ENCODE assay signal across 11 cellular contexts in genomic region chr10:103450201-103450695, GRCh38. TPM values are rescaled to one million over a fixed set of nuclear protein-coding genes. Genes with fewer than 3 reads are reported as not detected.
DNase-seq lines count a peak whose midpoint lies in the region; ATAC-seq and TF ChIP-seq lines count a peak whose summit lies in the region.
"Had no signal": no experiment of that assay in that cellular context is flagged by ENCODE, and none has a peak within 500 bp of the region (broad histone marks: within the 10 kb centered on the region; RNA-seq: fewer than 3 reads in every experiment).

No MANE protein-coding gene starts in this region.

- H3K27me3 ChIP-seq in lower lobe of right lung (ENCODE audit: low read depth) (no peaks in the 10 kb centered on the region), suprapubic skin (no peaks in the 10 kb centered on the region)

- WGBS in suprapubic skin = 78% methylated on average over 11 of the region's 12 CpGs

- no peaks in the 10 kb centered on the region for H3K9me3 Mint-ChIP-seq in activated CD8-positive, alpha-beta T cell treated with anti-CD3 and anti-CD28 coated beads, Interleukin-2, amount 10 ng/mL, durations not matched to agents 7 days and 5 days (ENCODE audit: insufficient read depth)
- H3K9me3 Mint-ChIP-seq in activated CD8-positive, alpha-beta T cell treated with anti-CD3 and anti-CD28 coated beads for 36 hours = no peaks in the 10 kb centered on the region
- no peaks in the 10 kb centered on the region for H3K9me3 Mint-ChIP-seq in activated CD4-positive, alpha-beta memory T cell treated with anti-CD3 and anti-CD28 coated beads for 36 hours
- H3K9me3 Mint-ChIP-seq: H9 had no signal

- ATAC-seq in activated CD8-positive, alpha-beta T cell treated with anti-CD3 and anti-CD28 coated beads, Interleukin-2, amount 10 ng/mL, durations not matched to agents 7 days and 5 days = no peak
- ATAC-seq in activated CD8-positive, alpha-beta T cell treated with anti-CD3 and anti-CD28 coated beads for 36 hours = no peak
- no peak for ATAC-seq in lower lobe of right lung
- no peak for ATAC-seq in HG03159 (IDR thresholded peaks at IDR 0.05; ENCODE audit: unreplicated experiment)

- in situ Hi-C loops in GM13976 (cut with MboI; ENCODE audit: low sequenced_read_pairs, unreplicated experiment) = no loop called here

- TF ChIP-seq CTCF in activated CD8-positive, alpha-beta T cell treated with anti-CD3 and anti-CD28 coated beads for 36 hours (IDR thresholded peaks at IDR 0.05) = no peak
- TF ChIP-seq CTCF in lower lobe of right lung (IDR thresholded peaks at IDR 0.05) (no peak), suprapubic skin (IDR thresholded peaks at IDR 0.05) (no peak), GM13976 (IDR thresholded peaks at IDR 0.05; ENCODE audit: borderline replicate concordance, control extremely low read depth, extremely low read depth, insufficient read depth, missing control alignments) (no peak)

- H3K27ac Mint-ChIP-seq in activated CD8-positive, alpha-beta T cell treated with anti-CD3 and anti-CD28 coated beads, Interleukin-2, amount 10 ng/mL, durations not matched to agents 7 days and 5 days = peak overlapping the region; percentile 92
- no peak overlapping the region for H3K27ac Mint-ChIP-seq in activated CD8-positive, alpha-beta T cell treated with anti-CD3 and anti-CD28 coated beads for 36 hours
- H3K27ac Mint-ChIP-seq in activated CD4-positive, alpha-beta memory T cell treated with anti-CD3 and anti-CD28 coated beads for 36 hours = peak overlapping the region; percentile 91

- CTCF ChIA-PET in activated CD8-positive, alpha-beta T cell treated with anti-CD3 and anti-CD28 coated beads, Interleukin-2, amount 10 ng/mL, durations not matched to agents 7 days and 5 days (lab: Charles Lee) = interaction anchor here (1.5 to 5.2 kb wide), 6 partner anchors 17 to 34 kb away, joined by 6 to 54 read pairs (median 24); no protein-coding TSS in a partner anchor
- CTCF ChIA-PET in activated CD8-positive, alpha-beta T cell treated with anti-CD3 and anti-CD28 coated beads for 36 hours (lab: Charles Lee) = interaction anchor here (1.1 to 4.9 kb wide), 4 partner anchors 22 to 35 kb away, joined by 3 to 38 read pairs (median 13); no protein-coding TSS in a partner anchor
- CTCF ChIA-PET in activated CD4-positive, alpha-beta memory T cell treated with anti-CD3 and anti-CD28 coated beads for 36 hours (lab: Charles Lee) = interaction anchor here (1.0 to 5.1 kb wide), 8 partner anchors 8 to 36 kb away, joined by 3 to 30 read pairs (median 6); no protein-coding TSS in a partner anchor

- no peak for TF ChIP-seq POLR2A in suprapubic skin (IDR thresholded peaks at IDR 0.05)

- TF ChIP-seq EP300 in suprapubic skin (IDR thresholded peaks at IDR 0.05) = no peak

- H3K36me3 ChIP-seq in lower lobe of right lung (peaks cover 53% of the 10 kb centered on the region), suprapubic skin (peaks cover 33% of the 10 kb centered on the region)

- POLR2A ChIA-PET in activated CD8-positive, alpha-beta T cell treated with anti-CD3 and anti-CD28 coated beads, Interleukin-2, amount 10 ng/mL, durations not matched to agents 7 days and 5 days (lab: Charles Lee) = interaction anchor here (0.8 to 5.1 kb wide), 4 partner anchors 21 to 57 kb away, joined by 3 to 43 read pairs (median 11); partner anchors contain the start of gene PDCD11
- POLR2A ChIA-PET in activated CD8-positive, alpha-beta T cell treated with anti-CD3 and anti-CD28 coated beads for 36 hours (lab: Charles Lee) = interaction anchor here (0.7 to 1.9 kb wide), 7 partner anchors 10 to 42 kb away, joined by 3 to 6 read pairs (median 3); no protein-coding TSS in a partner anchor
- POLR2A ChIA-PET in activated CD4-positive, alpha-beta memory T cell treated with anti-CD3 and anti-CD28 coated beads for 36 hours (lab: Charles Lee) = no interaction called here

- H3K4me1 ChIP-seq in lower lobe of right lung = peaks cover 67% of the 10 kb centered on the region
- H3K4me1 ChIP-seq in suprapubic skin = peaks cover 74% of the 10 kb centered on the region

- H3K27ac ChIP-seq in lower lobe of right lung (peak overlapping the region; percentile 89), suprapubic skin (peak overlapping the region; percentile 87)

- no peaks in the 10 kb centered on the region for H3K27me3 Mint-ChIP-seq in activated CD8-positive, alpha-beta T cell treated with anti-CD3 and anti-CD28 coated beads, Interleukin-2, amount 10 ng/mL, durations not matched to agents 7 days and 5 days (ENCODE audit: low read depth)
- H3K27me3 Mint-ChIP-seq in activated CD8-positive, alpha-beta T cell treated with anti-CD3 and anti-CD28 coated beads for 36 hours = no peaks in the 10 kb centered on the region
- no peaks in the 10 kb centered on the region for H3K27me3 Mint-ChIP-seq in activated CD4-positive, alpha-beta memory T cell treated with anti-CD3 and anti-CD28 coated beads for 36 hours

- no peak for DNase-seq in activated CD8-positive, alpha-beta T cell treated with anti-CD3 and anti-CD28 coated beads, Interleukin-2, amount 10 ng/mL, durations not matched to agents 7 days and 5 days
- no peak for DNase-seq in activated CD8-positive, alpha-beta T cell treated with anti-CD3 and anti-CD28 coated beads for 36 hours
- no peak for DNase-seq in activated CD4-positive, alpha-beta memory T cell treated with anti-CD3 and anti-CD28 coated beads for 36 hours
- DNase-seq in lower lobe of right lung = peak; percentile 39
- DNase-seq in suprapubic skin (ENCODE audit: low spot score in 2 of 2) = no peak
- DNase-seq in LoVo (ENCODE audit: low spot score) = no peak
- DNase-seq in GM13976 (ENCODE audit: low spot score) = no peak
- DNase-seq: H9, NCI-H1930 had no signal

- H3K9me3 ChIP-seq in lower lobe of right lung (no peaks in the 10 kb centered on the region), suprapubic skin (no peaks in the 10 kb centered on the region)

- peaks cover 66% of the 10 kb centered on the region for H3K36me3 Mint-ChIP-seq in activated CD8-positive, alpha-beta T cell treated with anti-CD3 and anti-CD28 coated beads, Interleukin-2, amount 10 ng/mL, durations not matched to agents 7 days and 5 days (ENCODE audit: low read depth)
- H3K36me3 Mint-ChIP-seq in activated CD8-positive, alpha-beta T cell treated with anti-CD3 and anti-CD28 coated beads for 36 hours (ENCODE audit: low read depth) = peaks cover 36% of the 10 kb centered on the region
- H3K36me3 Mint-ChIP-seq in activated CD4-positive, alpha-beta memory T cell treated with anti-CD3 and anti-CD28 coated beads for 36 hours = peaks cover 36% of the 10 kb centered on the region

- H3K4me3 ChIP-seq in lower lobe of right lung (peak overlapping the region; percentile 94), suprapubic skin (peak overlapping the region; percentile 58)

- H3K4me1 Mint-ChIP-seq in activated CD8-positive, alpha-beta T cell treated with anti-CD3 and anti-CD28 coated beads, Interleukin-2, amount 10 ng/mL, durations not matched to agents 7 days and 5 days (ENCODE audit: low read depth) = peaks cover 76% of the 10 kb centered on the region
- peaks cover 36% of the 10 kb centered on the region for H3K4me1 Mint-ChIP-seq in activated CD8-positive, alpha-beta T cell treated with anti-CD3 and anti-CD28 coated beads for 36 hours (ENCODE audit: low read depth)
- H3K4me1 Mint-ChIP-seq in activated CD4-positive, alpha-beta memory T cell treated with anti-CD3 and anti-CD28 coated beads for 36 hours (ENCODE audit: low read depth) = peaks cover 47% of the 10 kb centered on the region

- intact Hi-C loops in activated CD8-positive, alpha-beta T cell treated with anti-CD3 and anti-CD28 coated beads for 36 hours (cut with micrococcal nuclease) = loop anchor here (5.0 kb wide), 1 partner anchor 37 kb away; no protein-coding TSS in a partner anchor
- intact Hi-C loops in activated CD4-positive, alpha-beta memory T cell treated with anti-CD3 and anti-CD28 coated beads for 36 hours (cut with micrococcal nuclease) = no loop called here
- intact Hi-C loops in lower lobe of right lung (cut with DNase I) = no loop called here

- H3K4me3 Mint-ChIP-seq in activated CD8-positive, alpha-beta T cell treated with anti-CD3 and anti-CD28 coated beads, Interleukin-2, amount 10 ng/mL, durations not matched to agents 7 days and 5 days = peak overlapping the region; percentile 98
- H3K4me3 Mint-ChIP-seq in activated CD8-positive, alpha-beta T cell treated with anti-CD3 and anti-CD28 coated beads for 36 hours = no peak overlapping the region
- H3K4me3 Mint-ChIP-seq in activated CD4-positive, alpha-beta memory T cell treated with anti-CD3 and anti-CD28 coated beads for 36 hours = peak overlapping the region; percentile 90
- H3K4me3 Mint-ChIP-seq: H9 had no signal

RNA-seq across cellular contexts. Expression of gene CALHM2, which starts 1.9 kb away (rescaled TPM):
- total RNA-seq in activated CD8-positive, alpha-beta T cell treated with anti-CD3 and anti-CD28 coated beads, Interleukin-2, amount 10 ng/mL, durations not matched to agents 7 days and 5 days = 100 to 1,000 TPM; 131 to 135 TPM
- total RNA-seq in activated CD8-positive, alpha-beta T cell treated with anti-CD3 and anti-CD28 coated beads for 36 hours = 1 to 10 TPM; 7.6 to 9.5 TPM
- 10 to 100 TPM; 21.6 to 22.5 TPM for total RNA-seq in activated CD4-positive, alpha-beta memory T cell treated with anti-CD3 and anti-CD28 coated beads for 36 hours
- 45.0 TPM for total RNA-seq in lower lobe of right lung
- total RNA-seq in suprapubic skin = 10 to 100 TPM; 13.7 to 17.9 (median 16.3) TPM
- total RNA-seq: H9 had no signal

RNA-seq across cellular contexts. Expression of gene CALHM1, which starts 8.5 kb away (rescaled TPM):
- 1 to 10 TPM; 1.8 TPM for total RNA-seq in activated CD8-positive, alpha-beta T cell treated with anti-CD3 and anti-CD28 coated beads, Interleukin-2, amount 10 ng/mL, durations not matched to agents 7 days and 5 days
- total RNA-seq in activated CD8-positive, alpha-beta T cell treated with anti-CD3 and anti-CD28 coated beads for 36 hours = not detected
- total RNA-seq in activated CD4-positive, alpha-beta memory T cell treated with anti-CD3 and anti-CD28 coated beads for 36 hours = not detected
- total RNA-seq in lower lobe of right lung = 0.15 TPM
- total RNA-seq in suprapubic skin = not detected
- total RNA-seq: left colon had no signal

RNA-seq across cellular contexts. Expression of gene CALHM3, which starts 28.8 kb away (rescaled TPM):
- under 1 TPM; 0.45 to 0.63 TPM for total RNA-seq in activated CD8-positive, alpha-beta T cell treated with anti-CD3 and anti-CD28 coated beads, Interleukin-2, amount 10 ng/mL, durations not matched to agents 7 days and 5 days
- not detected for total RNA-seq in activated CD8-positive, alpha-beta T cell treated with anti-CD3 and anti-CD28 coated beads for 36 hours
- not detected for total RNA-seq in activated CD4-positive, alpha-beta memory T cell treated with anti-CD3 and anti-CD28 coated beads for 36 hours
- not detected for total RNA-seq in lower lobe of right lung
- total RNA-seq in suprapubic skin = not detected
- total RNA-seq: H9, left colon had no signal

RNA-seq across cellular contexts. Expression of gene NEURL1, which starts 43.3 kb away (rescaled TPM):
- total RNA-seq in activated CD8-positive, alpha-beta T cell treated with anti-CD3 and anti-CD28 coated beads, Interleukin-2, amount 10 ng/mL, durations not matched to agents 7 days and 5 days = 1 to 10 TPM; 1.1 TPM
- 1 to 10 TPM; 1.7 to 1.9 TPM for total RNA-seq in activated CD8-positive, alpha-beta T cell treated with anti-CD3 and anti-CD28 coated beads for 36 hours
- 1 to 10 TPM; 1.8 to 2.4 TPM for total RNA-seq in activated CD4-positive, alpha-beta memory T cell treated with anti-CD3 and anti-CD28 coated beads for 36 hours
- total RNA-seq in lower lobe of right lung (0.95 TPM), suprapubic skin (under 1 TPM in 2 of 4 donors, not detected in 2; 0.18 to 0.30 TPM)

RNA-seq across cellular contexts. Expression of gene PDCD11, which starts 53.8 kb away (rescaled TPM):
- total RNA-seq in activated CD8-positive, alpha-beta T cell treated with anti-CD3 and anti-CD28 coated beads, Interleukin-2, amount 10 ng/mL, durations not matched to agents 7 days and 5 days = 10 to 100 TPM; 57.1 to 57.4 TPM
- 10 to 100 TPM; 63.7 to 68.8 TPM for total RNA-seq in activated CD8-positive, alpha-beta T cell treated with anti-CD3 and anti-CD28 coated beads for 36 hours
- total RNA-seq in activated CD4-positive, alpha-beta memory T cell treated with anti-CD3 and anti-CD28 coated beads for 36 hours = 10 to 100 TPM; 56.4 to 56.7 TPM
- total RNA-seq in lower lobe of right lung = 21.6 TPM
- total RNA-seq in suprapubic skin = 10 to 100 TPM; 26.4 to 38.3 (median 29.3) TPM
